In the genomic region with DNA sequence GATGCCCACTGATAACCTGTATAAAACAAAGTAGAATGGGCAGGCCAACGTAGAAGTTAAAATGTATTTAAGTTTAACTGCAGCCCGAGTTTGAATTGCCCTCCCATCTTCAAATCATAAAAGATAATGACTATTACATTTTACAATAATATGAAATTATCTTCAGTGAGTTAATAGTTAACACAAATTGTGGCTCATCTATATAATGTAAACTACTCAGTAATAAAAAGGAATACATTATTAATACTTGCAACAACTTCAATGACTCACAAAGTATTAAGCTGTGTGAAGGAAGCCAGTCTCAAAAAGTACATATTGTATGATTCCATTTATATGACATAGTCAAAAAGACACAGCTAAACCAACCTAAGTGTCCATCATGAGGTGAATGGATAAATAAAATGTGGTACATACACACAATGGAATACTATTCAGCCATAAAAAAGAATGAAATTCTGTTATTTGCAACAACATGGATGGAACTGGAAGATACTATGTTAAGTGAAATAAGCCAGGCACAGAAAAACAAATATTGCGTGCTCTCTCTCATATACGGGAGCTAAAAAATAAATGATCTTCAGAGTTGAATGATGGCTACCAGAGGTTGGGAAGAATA, we compare ENCODE assay signal across 36 cellular contexts. TPM values are rescaled to one million over a fixed set of nuclear protein-coding genes. Genes with fewer than 3 reads are reported as not detected.
"Had no signal": no experiment of that assay in that cellular context is flagged by ENCODE, and none has a peak within 500 bp of the region (broad histone marks: within the 10 kb centered on the region; RNA-seq: fewer than 3 reads in every experiment).

No MANE protein-coding gene starts in this region.

- H3K4me1 ChIP-seq: SJCRH30 had no signal

- H3K27ac ChIP-seq: brain microvascular endothelial cell, SJCRH30, SK-N-MC, VCaP had no signal

- H3K4me3 ChIP-seq: SJCRH30, SK-N-MC had no signal

- ATAC-seq: activated naive CD4-positive, alpha-beta T cell treated with anti-CD3 and anti-CD28 coated beads, Interleukin-2, amount 50 U/mL, for 72 hours; activated T-cell treated with anti-CD3 and anti-CD28 coated beads, Interleukin-2, amount 50 U/mL, for 72 hours; activated T-helper 17 cell treated with anti-CD3 and anti-CD28 coated beads, Interleukin-2, amount 50 U/mL, for 72 hours; Panc1; T-cell; T-helper 17 cell had no signal

- H3K9me3 ChIP-seq: SJCRH30 had no signal

- H3K9me3 Mint-ChIP-seq: activated CD4-positive, alpha-beta memory T cell treated with anti-CD3 and anti-CD28 coated beads for 36 hours; activated naive CD4-positive, alpha-beta T cell treated with anti-CD3 and anti-CD28 coated beads, Interleukin-2, amount 50 U/mL, for 72 hours; activated T-cell treated with anti-CD3 and anti-CD28 coated beads, Interleukin-2, amount 50 U/mL, for 72 hours; activated T-helper 17 cell treated with anti-CD3 and anti-CD28 coated beads, Interleukin-2, amount 50 U/mL, for 72 hours; T-cell had no signal

- DNase-seq: activated B cell treated with CpG ODN at 0.5 μM for 24 hours; activated CD4-positive, alpha-beta memory T cell treated with anti-CD3 and anti-CD28 coated beads for 36 hours; activated CD4-positive, alpha-beta T cell treated with anti-CD3 and anti-CD28 coated beads for 4 hours; activated CD4-positive, alpha-beta T cell treated with anti-CD3 and anti-CD28 coated beads, Interleukin-2, amount 50 U/mL, for 1 hour; activated CD4-positive, CD25-positive, alpha-beta regulatory T cell treated with anti-CD3 and anti-CD28 coated beads, Interleukin-2, amount 50 U/mL, for 72 hours; activated CD8-positive, alpha-beta memory T cell treated with anti-CD3 and anti-CD28 coated beads, Interleukin-2, amount 50 U/mL, for 4 hours; activated effector memory CD4-positive, alpha-beta T cell treated with anti-CD3 and anti-CD28 coated beads, Interleukin-2, amount 50 U/mL, for 16 hours; activated naive CD4-positive, alpha-beta T cell; activated T-cell treated with anti-CD3 and anti-CD28 coated beads for 4 hours; activated T-cell treated with anti-CD3 and anti-CD28 coated beads, Interleukin-2, amount 50 U/mL, for 72 hours; amniotic stem cell; aorta; brain microvascular endothelial cell; central memory CD4-positive, alpha-beta T cell; Karpas-422; KBM-7; NCI-H1105; NCI-H1417 treated with DMSO at 0.1 percent for 48 hours; NCI-H1694; NCI-H1930; NCI-H2081 treated with DMSO at 0.1 percent for 48 hours; NCI-H345; NCI-H524 treated with DMSO at 0.1 percent for 48 hours; SHP77; SJCRH30; T-cell; T-helper 17 cell had no signal

- H3K27me3 ChIP-seq: brain microvascular endothelial cell, SJCRH30 had no signal

- H3K4me3 Mint-ChIP-seq: activated B cell treated with CpG ODN at 0.5 μM for 24 hours; activated CD4-positive, alpha-beta memory T cell treated with anti-CD3 and anti-CD28 coated beads for 36 hours; activated T-cell treated with anti-CD3 and anti-CD28 coated beads, Interleukin-2, amount 50 U/mL, for 72 hours; activated T-helper 17 cell treated with anti-CD3 and anti-CD28 coated beads, Interleukin-2, amount 50 U/mL, for 72 hours; T-cell; T-helper 17 cell had no signal

- H3K4me1 Mint-ChIP-seq: activated B cell treated with CpG ODN at 0.5 μM for 24 hours; activated T-helper 17 cell treated with anti-CD3 and anti-CD28 coated beads, Interleukin-2, amount 50 U/mL, for 72 hours had no signal

- H3K27ac Mint-ChIP-seq: activated B cell treated with CpG ODN at 0.5 μM for 24 hours; activated CD4-positive, alpha-beta memory T cell treated with anti-CD3 and anti-CD28 coated beads for 36 hours; activated naive CD4-positive, alpha-beta T cell treated with anti-CD3 and anti-CD28 coated beads, Interleukin-2, amount 50 U/mL, for 72 hours; activated T-cell treated with anti-CD3 and anti-CD28 coated beads, Interleukin-2, amount 50 U/mL, for 72 hours; activated T-helper 17 cell treated with anti-CD3 and anti-CD28 coated beads, Interleukin-2, amount 50 U/mL, for 72 hours; T-cell had no signal

- H3K27me3 Mint-ChIP-seq: activated B cell treated with CpG ODN at 0.5 μM for 24 hours; activated CD4-positive, alpha-beta memory T cell treated with anti-CD3 and anti-CD28 coated beads for 36 hours; activated T-helper 17 cell treated with anti-CD3 and anti-CD28 coated beads, Interleukin-2, amount 50 U/mL, for 72 hours; T-cell; T-helper 17 cell had no signal

RNA-seq across cellular contexts. Expression of a gene that starts 20.4 kb away (rescaled TPM):
- total RNA-seq: activated B cell treated with CpG ODN at 0.5 μM for 24 hours; activated CD4-positive, alpha-beta memory T cell treated with anti-CD3 and anti-CD28 coated beads for 36 hours; activated naive CD4-positive, alpha-beta T cell treated with anti-CD3 and anti-CD28 coated beads, Interleukin-2, amount 50 U/mL, for 72 hours; activated T-cell treated with anti-CD3 and anti-CD28 coated beads, Interleukin-2, amount 50 U/mL, for 72 hours; activated T-helper 17 cell treated with anti-CD3 and anti-CD28 coated beads, Interleukin-2, amount 50 U/mL, for 72 hours; aorta; MCF 10A; RPMI7951; SJCRH30; T-helper 17 cell had no signal

RNA-seq across cellular contexts. Expression of a gene that starts 48.2 kb away (rescaled TPM):
- total RNA-seq: activated B cell treated with CpG ODN at 0.5 μM for 24 hours; activated CD4-positive, alpha-beta memory T cell treated with anti-CD3 and anti-CD28 coated beads for 36 hours; activated naive CD4-positive, alpha-beta T cell treated with anti-CD3 and anti-CD28 coated beads, Interleukin-2, amount 50 U/mL, for 72 hours; activated T-cell treated with anti-CD3 and anti-CD28 coated beads, Interleukin-2, amount 50 U/mL, for 72 hours; activated T-helper 17 cell treated with anti-CD3 and anti-CD28 coated beads, Interleukin-2, amount 50 U/mL, for 72 hours; aorta; chondrocyte; MCF 10A; NCI-H460; RPMI7951; SJCRH30; T-helper 17 cell had no signal

RNA-seq across cellular contexts. Expression of a gene that starts 50.8 kb away (rescaled TPM):
- total RNA-seq: activated CD4-positive, alpha-beta memory T cell treated with anti-CD3 and anti-CD28 coated beads for 36 hours; activated naive CD4-positive, alpha-beta T cell treated with anti-CD3 and anti-CD28 coated beads, Interleukin-2, amount 50 U/mL, for 72 hours; activated T-cell treated with anti-CD3 and anti-CD28 coated beads, Interleukin-2, amount 50 U/mL, for 72 hours; activated T-helper 17 cell treated with anti-CD3 and anti-CD28 coated beads, Interleukin-2, amount 50 U/mL, for 72 hours; chondrocyte; RPMI7951 had no signal
